Comparison of ENCODE assay signal across 9 cellular contexts in genomic region chr3:197028711-197029510, GRCh38. TPM values are rescaled to one million over a fixed set of nuclear protein-coding genes. Genes with fewer than 3 reads are reported as not detected.
DNase-seq lines count a peak whose midpoint lies in the region; ATAC-seq, FAIRE-seq and TF ChIP-seq lines count a peak whose summit lies in the region.
"Had no signal": no experiment of that assay in that cellular context is flagged by ENCODE, and none has a peak within 500 bp of the region (broad histone marks: within the 10 kb centered on the region; RNA-seq: fewer than 3 reads in every experiment).

No MANE protein-coding gene starts in this region.

- H3K79me1 ChIP-seq in trophoblast cell (ENCODE audit: low read length), result peaks cover 4% of the 10 kb centered on the region

- peak overlapping the region; percentile 88 for H4K91ac ChIP-seq in trophoblast cell (ENCODE audit: low read depth, low read length)

- H3K4me1 ChIP-seq in fibroblast of lung (ENCODE audit: control insufficient read depth, extremely low read depth, insufficient read depth, low read length) (peaks cover 14% of the 10 kb centered on the region), trophoblast cell (ENCODE audit: control insufficient read depth in 1 of 2, insufficient read depth in 2 of 2, low read length in 2 of 2) (peaks cover 14 to 22% of the 10 kb centered on the region in 2 experiments)

- H3K4me3 Mint-ChIP-seq in activated CD4-positive, alpha-beta T cell treated with anti-CD3 and anti-CD28 coated beads, Interleukin-2, amount 10 ng/mL, durations not matched to agents 7 days and 5 days, result peak overlapping the region; percentile 70

- no peak overlapping the region for H3K9ac ChIP-seq in fibroblast of lung (ENCODE audit: insufficient read depth, low read length)
- H3K9ac ChIP-seq in trophoblast cell (ENCODE audit: low read length), result no peak overlapping the region

- peak; percentile 29 for ATAC-seq in HG02852 (IDR thresholded peaks at IDR 0.05; ENCODE audit: unreplicated experiment)
- ATAC-seq in GM21717 (IDR thresholded peaks at IDR 0.05; ENCODE audit: unreplicated experiment), result no peak

- H2AFZ ChIP-seq in fibroblast of lung (ENCODE audit: low read length) (no peak overlapping the region), trophoblast cell (ENCODE audit: insufficient read depth, low read length, poor library complexity) (peak overlapping the region; percentile 89)

- peak overlapping the region; percentile 18 for H2BK120ac ChIP-seq in trophoblast cell (ENCODE audit: insufficient read depth, low read length, poor library complexity)

- H3K27me3 Mint-ChIP-seq in activated CD4-positive, alpha-beta T cell treated with anti-CD3 and anti-CD28 coated beads, Interleukin-2, amount 10 ng/mL, durations not matched to agents 7 days and 5 days, result no peaks in the 10 kb centered on the region

- DNase-seq in activated CD4-positive, alpha-beta T cell treated with anti-CD3 and anti-CD28 coated beads, Interleukin-2, amount 10 ng/mL, durations not matched to agents 7 days and 5 days, result no peak
- no peak for DNase-seq in activated CD4-positive, alpha-beta T cell treated with anti-CD3 and anti-CD28 coated beads for 1 hour
- peak; percentile 35 for DNase-seq in SW480 (ENCODE audit: low spot score)
- DNase-seq in fibroblast of lung (ENCODE audit: low read depth in 2 of 2), result no peak
- DNase-seq in trophoblast cell, result no peak
- no peak for DNase-seq in H54 (ENCODE audit: insufficient read length, low spot score)

- no peaks in the 10 kb centered on the region for H3K36me3 ChIP-seq in fibroblast of lung (ENCODE audit: control insufficient read depth, insufficient read depth, low read length)
- no peaks in the 10 kb centered on the region for H3K36me3 ChIP-seq in trophoblast cell (ENCODE audit: control insufficient read depth in 1 of 2, insufficient read depth in 2 of 2, low read length in 2 of 2)

- H3K4me1 Mint-ChIP-seq in activated CD4-positive, alpha-beta T cell treated with anti-CD3 and anti-CD28 coated beads, Interleukin-2, amount 10 ng/mL, durations not matched to agents 7 days and 5 days, result peaks cover 4% of the 10 kb centered on the region

- H4K20me1 ChIP-seq in fibroblast of lung (ENCODE audit: control insufficient read depth, extremely low read depth, insufficient read depth, low read length), result no peaks in the 10 kb centered on the region

- H3K27ac ChIP-seq in fibroblast of lung (ENCODE audit: insufficient read depth, low read length) (no peak overlapping the region), trophoblast cell (ENCODE audit: low read depth, low read length) (no peak overlapping the region)

- no peak for TF ChIP-seq CTCF in fibroblast of lung (conservative IDR thresholded peaks at IDR 0.05 in 1 of 2, IDR thresholded peaks at IDR 0.05 in 1 of 2; ENCODE audit: low read depth in 1 of 2, low read length in 2 of 2)

- no peak for FAIRE-seq in H54 (lab: Jason Lieb, UNC)
- FAIRE-seq: islet of Langerhans had no signal

- no peaks in the 10 kb centered on the region for H3K9me3 Mint-ChIP-seq in activated CD4-positive, alpha-beta T cell treated with anti-CD3 and anti-CD28 coated beads, Interleukin-2, amount 10 ng/mL, durations not matched to agents 7 days and 5 days

- no peak for TF ChIP-seq POLR2A in H54 (IDR thresholded peaks at IDR 0.05; ENCODE audit: low read depth, low read length)

- no peaks in the 10 kb centered on the region for H3K27me3 ChIP-seq in fibroblast of lung (ENCODE audit: control insufficient read depth, insufficient read depth, low read length)
- H3K27me3 ChIP-seq in trophoblast cell (ENCODE audit: insufficient read depth, low read length), result no peaks in the 10 kb centered on the region

- POLR2A ChIA-PET in activated CD4-positive, alpha-beta T cell treated with anti-CD3 and anti-CD28 coated beads, Interleukin-2, amount 10 ng/mL, durations not matched to agents 7 days and 5 days (lab: Charles Lee), result no interaction called here

- no peak overlapping the region for H3K4me2 ChIP-seq in fibroblast of lung (ENCODE audit: extremely low read depth, insufficient read depth, low read length)
- peak overlapping the region; percentile 79 for H3K4me2 ChIP-seq in trophoblast cell (ENCODE audit: low read length)

- no peak overlapping the region for H3K4ac ChIP-seq in trophoblast cell (ENCODE audit: low read depth, low read length)

- H2BK12ac ChIP-seq in trophoblast cell (ENCODE audit: low read length), result no peak overlapping the region

- H4K8ac ChIP-seq in trophoblast cell (ENCODE audit: low read depth, low read length), result peak overlapping the region; percentile 90

- CTCF ChIA-PET in activated CD4-positive, alpha-beta T cell treated with anti-CD3 and anti-CD28 coated beads, Interleukin-2, amount 10 ng/mL, durations not matched to agents 7 days and 5 days (lab: Charles Lee), result interaction anchor here (0.5 to 3.9 kb wide), 18 partner anchors 9 to 472 kb away, joined by 3 to 26 read pairs (median 4); no protein-coding TSS in a partner anchor

- peak overlapping the region; percentile 40 for H3K18ac ChIP-seq in trophoblast cell (ENCODE audit: low read length)

- H3K79me2 ChIP-seq in fibroblast of lung (ENCODE audit: control insufficient read depth, insufficient read depth, low read length) (no peaks in the 10 kb centered on the region), trophoblast cell (ENCODE audit: control insufficient read depth, insufficient read depth, low read length, poor library complexity) (peaks cover 2% of the 10 kb centered on the region)

- H4K12ac ChIP-seq in trophoblast cell (ENCODE audit: low read depth, low read length), result peak overlapping the region; percentile 27

- H3K14ac ChIP-seq in trophoblast cell (ENCODE audit: low read length), result peak overlapping the region; percentile 75

- no peaks in the 10 kb centered on the region for H3K36me3 Mint-ChIP-seq in activated CD4-positive, alpha-beta T cell treated with anti-CD3 and anti-CD28 coated beads, Interleukin-2, amount 10 ng/mL, durations not matched to agents 7 days and 5 days (ENCODE audit: low read depth)

- no peak overlapping the region for H2BK5ac ChIP-seq in trophoblast cell (ENCODE audit: low read depth, low read length, poor library complexity)

- H3K9me3 ChIP-seq in fibroblast of lung (ENCODE audit: control insufficient read depth, insufficient read depth, low read depth, low read length), result no peaks in the 10 kb centered on the region
- peaks cover 2% of the 10 kb centered on the region for H3K9me3 ChIP-seq in trophoblast cell (ENCODE audit: insufficient read depth, low read depth, low read length)

- H3K27ac Mint-ChIP-seq in activated CD4-positive, alpha-beta T cell treated with anti-CD3 and anti-CD28 coated beads, Interleukin-2, amount 10 ng/mL, durations not matched to agents 7 days and 5 days, result peak overlapping the region; percentile 60

- H2AK5ac ChIP-seq in trophoblast cell (ENCODE audit: low read length), result no peak overlapping the region

- no CpG with 5 or more reads among the region's 68 CpGs for WGBS in trophoblast cell (ENCODE audit: extremely low coverage, insufficient coverage, insufficient read length)

- H3K4me3 ChIP-seq in fibroblast of lung (replicated peaks in 1 of 4; ENCODE audit: control extremely low read depth in 1 of 4, insufficient read depth in 1 of 4, low read depth in 3 of 4, low read length in 4 of 4) (peak overlapping the region in 3 of 4 experiments; percentile 19 to 52 (median 25)), trophoblast cell (ENCODE audit: low read depth, low read length) (peak overlapping the region; percentile 72)

- H3K23ac ChIP-seq in trophoblast cell (ENCODE audit: low read length), result no peak overlapping the region

RNA-seq across cellular contexts. Expression of gene MELTF, which starts 0.7 kb away (rescaled TPM):
- 1 to 10 TPM; 4.8 to 6.4 TPM for total RNA-seq in activated CD4-positive, alpha-beta T cell treated with anti-CD3 and anti-CD28 coated beads, Interleukin-2, amount 10 ng/mL, durations not matched to agents 7 days and 5 days
- total RNA-seq in fibroblast of lung, result 5.0 and 9.2 TPM in 2 replicates
- 2.0 and 2.7 TPM in 2 replicates for polyA plus RNA-seq in fibroblast of lung
- polyA plus RNA-seq in fibroblast of lung (2012), result 2.5 and 3.8 TPM in 2 replicates
- 0.93 and 14.1 TPM in 2 replicates for polyA minus RNA-seq in fibroblast of lung (ENCODE audit: low replicate concordance)
- polyA plus RNA-seq in trophoblast cell (2013), result 6.3 and 6.6 TPM in 2 replicates
